In the genomic region with DNA sequence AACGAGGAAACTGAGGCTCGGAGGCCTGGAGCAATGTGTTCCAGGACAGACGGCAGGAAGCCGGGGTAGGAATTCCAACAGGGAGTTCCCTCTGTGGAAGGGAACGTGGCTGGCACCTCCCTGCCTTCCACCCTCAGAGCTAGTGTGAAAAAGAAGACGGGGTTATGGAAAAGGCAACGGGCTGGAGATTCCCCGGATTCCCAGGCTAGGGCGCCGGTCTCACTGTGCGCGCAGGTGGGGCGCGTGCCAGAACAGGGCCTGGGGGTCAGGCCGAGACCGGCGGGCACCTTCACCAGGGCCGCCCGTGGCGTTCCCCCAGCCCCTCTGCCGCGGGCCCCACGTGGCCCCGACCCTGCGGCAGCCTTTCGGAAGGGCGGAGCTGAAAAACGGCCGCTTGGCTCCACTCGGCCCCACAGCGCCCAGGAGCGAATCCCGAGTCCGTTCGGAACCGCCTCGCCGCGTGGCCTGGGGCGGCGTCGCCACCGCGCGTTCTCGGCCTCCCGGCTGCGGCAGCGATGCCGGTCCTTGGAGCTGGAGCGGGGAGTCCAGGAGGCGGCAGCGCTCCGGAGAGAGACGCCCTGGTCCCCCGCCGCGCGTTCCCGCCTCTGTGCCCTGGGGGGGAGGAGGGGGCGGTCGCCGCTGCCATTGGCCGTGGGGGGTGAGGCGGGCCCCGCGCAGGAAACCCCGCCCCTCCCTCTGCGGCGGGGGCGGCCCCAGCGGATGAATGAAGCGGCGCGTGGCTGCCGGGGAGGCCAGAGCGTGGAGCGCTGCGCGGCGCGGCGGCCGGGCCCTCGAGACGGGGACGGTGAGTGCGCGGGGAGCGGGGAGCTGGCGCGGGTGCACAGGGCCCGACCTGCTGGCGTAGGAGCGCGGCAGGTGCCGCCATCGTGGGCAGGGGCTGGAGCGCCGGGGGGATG, we compare ENCODE assay signal across 1 cellular context.
TF ChIP-seq lines count a peak whose summit lies in the region.

Gene SLCO4A1, plus strand, starts transcription at position 755 of the 917 bp plus-strand sequence. CDS start 13,952 bp downstream, outside the sequence.

TF ChIP-seq in GM12878, 131 proteins besides CTCF, POLR2A, EP300 and RAD21 (continued from another document):
- TF ChIP-seq MTA3 (IDR thresholded peaks at IDR 0.05; ENCODE audit: borderline replicate concordance, low read length): no peak
- peak; percentile 43; the same call in 1 of the 2 replicates for TF ChIP-seq BACH1 (IDR thresholded peaks at IDR 0.05; ENCODE audit: borderline replicate concordance)
- peak; percentile 59 for TF ChIP-seq IKZF1 (conservative IDR thresholded peaks at IDR 0.05)
- TF ChIP-seq POLR2AphosphoS2 (IDR thresholded peaks at IDR 0.05; ENCODE audit: low read depth, low read length): 0 out of 2 replicates have a peak, but pooled peaks have one; percentile 27
- TF ChIP-seq WRNIP1 (IDR thresholded peaks at IDR 0.05; ENCODE audit: borderline replicate concordance, low read depth, low read length): no peak
- 0 out of 2 replicates have a peak, but pooled peaks have one; percentile 52 for TF ChIP-seq YY1 (IDR thresholded peaks at IDR 0.05; ENCODE audit: low read depth, low read length)
- 0 out of 2 replicates have a peak, but pooled peaks have one; percentile 25 for TF ChIP-seq ZSCAN29 (IDR thresholded peaks at IDR 0.05)
- TF ChIP-seq RB1 (IDR thresholded peaks at IDR 0.05; ENCODE audit: borderline replicate concordance): peak; percentile 92; the same call in 1 of the 2 replicates
- no peak for TF ChIP-seq RUNX3 (IDR thresholded peaks at IDR 0.05; ENCODE audit: low read length)
- TF ChIP-seq NR2F1 (conservative IDR thresholded peaks at IDR 0.05): 0 out of 2 replicates have a peak, but pooled peaks have one; percentile 24
- TF ChIP-seq CBFB (IDR thresholded peaks at IDR 0.05; ENCODE audit: low read depth): no peak
- no peak for TF ChIP-seq ZBED1 (IDR thresholded peaks at IDR 0.05; ENCODE audit: borderline replicate concordance)
- TF ChIP-seq DPF2 (IDR thresholded peaks at IDR 0.05): 0 out of 2 replicates have a peak, but pooled peaks have one; percentile 11
- no peak for TF ChIP-seq EZH2 (IDR thresholded peaks at IDR 0.05; ENCODE audit: borderline replicate concordance, control insufficient read depth, low read depth, low read length)
- TF ChIP-seq SP1 (IDR thresholded peaks at IDR 0.05; ENCODE audit: low read depth, low read length): peak; percentile 10
- no peak for TF ChIP-seq ZNF622 (IDR thresholded peaks at IDR 0.05)
- no peak for TF ChIP-seq ETV6 (conservative IDR thresholded peaks at IDR 0.05 in 1 of 2, IDR thresholded peaks at IDR 0.05 in 1 of 2; ENCODE audit: borderline replicate concordance in 1 of 2, low read depth in 1 of 2)
- no peak for TF ChIP-seq KLF5 (IDR thresholded peaks at IDR 0.05; ENCODE audit: partially characterized antibody)
- peak; percentile 44 for TF ChIP-seq NKRF (conservative IDR thresholded peaks at IDR 0.05)
- TF ChIP-seq HDAC2 (IDR thresholded peaks at IDR 0.05): no peak
- TF ChIP-seq SMARCA5 (IDR thresholded peaks at IDR 0.05): 0 out of 2 replicates have a peak, but pooled peaks have one; percentile 48
- TF ChIP-seq JUND (IDR thresholded peaks at IDR 0.05; ENCODE audit: low read depth, low read length): no peak
- TF ChIP-seq, protein P1, sequence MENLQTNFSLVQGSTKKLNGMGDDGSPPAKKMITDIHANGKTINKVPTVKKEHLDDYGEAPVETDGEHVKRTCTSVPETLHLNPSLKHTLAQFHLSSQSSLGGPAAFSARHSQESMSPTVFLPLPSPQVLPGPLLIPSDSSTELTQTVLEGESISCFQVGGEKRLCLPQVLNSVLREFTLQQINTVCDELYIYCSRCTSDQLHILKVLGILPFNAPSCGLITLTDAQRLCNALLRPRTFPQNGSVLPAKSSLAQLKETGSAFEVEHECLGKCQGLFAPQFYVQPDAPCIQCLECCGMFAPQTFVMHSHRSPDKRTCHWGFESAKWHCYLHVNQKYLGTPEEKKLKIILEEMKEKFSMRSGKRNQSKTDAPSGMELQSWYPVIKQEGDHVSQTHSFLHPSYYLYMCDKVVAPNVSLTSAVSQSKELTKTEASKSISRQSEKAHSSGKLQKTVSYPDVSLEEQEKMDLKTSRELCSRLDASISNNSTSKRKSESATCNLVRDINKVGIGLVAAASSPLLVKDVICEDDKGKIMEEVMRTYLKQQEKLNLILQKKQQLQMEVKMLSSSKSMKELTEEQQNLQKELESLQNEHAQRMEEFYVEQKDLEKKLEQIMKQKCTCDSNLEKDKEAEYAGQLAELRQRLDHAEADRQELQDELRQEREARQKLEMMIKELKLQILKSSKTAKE (IDR thresholded peaks at IDR 0.05; ENCODE audit: low read depth, poor library complexity, severe bottlenecking): no peak
- TF ChIP-seq MLLT1 (IDR thresholded peaks at IDR 0.05): no peak
TF ChIP-seq in GM12878: peak in this region for 27.
